Comparison of ENCODE assay signal across 9 cellular contexts in genomic region chr4:67746797-67747495, GRCh38. TPM values are rescaled to one million over a fixed set of nuclear protein-coding genes. Genes with fewer than 3 reads are reported as not detected.
DNase-seq lines count a peak whose midpoint lies in the region; ATAC-seq and TF ChIP-seq lines count a peak whose summit lies in the region.
"Had no signal": no experiment of that assay in that cellular context is flagged by ENCODE, and none has a peak within 500 bp of the region (broad histone marks: within the 10 kb centered on the region; RNA-seq: fewer than 3 reads in every experiment).

No MANE protein-coding gene starts in this region.

- H3K27me3 ChIP-seq in CD4-positive, CD25-positive, alpha-beta regulatory T cell (ENCODE audit: control insufficient read depth, insufficient read depth, low read length) = no peaks in the 10 kb centered on the region
- H3K27me3 ChIP-seq in adrenal gland (no peaks in the 10 kb centered on the region), uterus (no peaks in the 10 kb centered on the region)
- H3K27me3 ChIP-seq: SJCRH30 had no signal

- no peak overlapping the region for H3K27ac ChIP-seq in CD4-positive, CD25-positive, alpha-beta regulatory T cell (ENCODE audit: insufficient read depth, low read length, poor library complexity, severe bottlenecking)
- H3K27ac ChIP-seq in adrenal gland (peak overlapping the region in 1 of 5 donors; percentile 10), uterus (no peak overlapping the region)
- H3K27ac ChIP-seq: SJCRH30 had no signal

- intact Hi-C loops in adrenal gland (cut with DNase I) = no loop called here
- intact Hi-C loops in uterus (cut with DNase I; ENCODE audit: low total_unique reads) = no loop called here

- H3K27me3 Mint-ChIP-seq in CD4-positive, CD25-positive, alpha-beta regulatory T cell = no peaks in the 10 kb centered on the region

- DNase-seq in CD4-positive, CD25-positive, alpha-beta regulatory T cell = peak in 2 of 3 donors; percentile 36 to 59
- DNase-seq in Kasumi-1 (lab: John Stamatoyannopoulos, UW) (peak; percentile 85 to 88), adrenal gland (no peak), left kidney (ENCODE audit: low read depth, low spot score) (peak; percentile 39), uterus (no peak)
- DNase-seq in stimulated activated CD8-positive, alpha-beta memory T cell treated with anti-CD3 and anti-CD28 coated beads, Interleukin-4, amount 100 ng/mL, for 48 hours = no peak

- no peak overlapping the region for H3K4me3 ChIP-seq in CD4-positive, CD25-positive, alpha-beta regulatory T cell (ENCODE audit: low read depth, low read length)
- H3K4me3 ChIP-seq in adrenal gland (no peak overlapping the region), uterus (no peak overlapping the region)
- H3K4me3 ChIP-seq: SJCRH30 had no signal

- peaks cover 6% of the 10 kb centered on the region for H3K36me3 Mint-ChIP-seq in CD4-positive, CD25-positive, alpha-beta regulatory T cell

- peaks cover 0 to 2% (median 0%) of the 10 kb centered on the region in 7 donors for H3K9me3 Mint-ChIP-seq in CD4-positive, CD25-positive, alpha-beta regulatory T cell

- TF ChIP-seq CTCF in adrenal gland (IDR thresholded peaks at IDR 0.05) (peak; percentile 39 to 77 (median 64)), uterus (IDR thresholded peaks at IDR 0.05) (peak; percentile 4 to 60 (median 37))

- no peaks in the 10 kb centered on the region for H3K36me3 ChIP-seq in CD4-positive, CD25-positive, alpha-beta regulatory T cell (ENCODE audit: control insufficient read depth, insufficient read depth, low read length)
- H3K36me3 ChIP-seq in adrenal gland (replicated peaks in 1 of 2) (no peaks in the 10 kb centered on the region), uterus (no peaks in the 10 kb centered on the region)
- H3K36me3 ChIP-seq: SJCRH30 had no signal

- no peaks in the 10 kb centered on the region for H3K4me1 ChIP-seq in CD4-positive, CD25-positive, alpha-beta regulatory T cell (ENCODE audit: control insufficient read depth, insufficient read depth, low read length, poor library complexity, severe bottlenecking)
- H3K4me1 ChIP-seq in adrenal gland (replicated peaks in 1 of 2) = peaks cover 0 to 14% of the 10 kb centered on the region in 2 donors
- no peaks in the 10 kb centered on the region for H3K4me1 ChIP-seq in uterus

- no peak overlapping the region for H3K27ac Mint-ChIP-seq in CD4-positive, CD25-positive, alpha-beta regulatory T cell

- no peak overlapping the region for H3K4me3 Mint-ChIP-seq in CD4-positive, CD25-positive, alpha-beta regulatory T cell

- TF ChIP-seq POLR2A in adrenal gland (IDR thresholded peaks at IDR 0.05) (no peak), uterus (IDR thresholded peaks at IDR 0.05) (no peak)

- ATAC-seq in CD4-positive, CD25-positive, alpha-beta regulatory T cell (ENCODE audit: low read depth in 2 of 2) = peak in 1 of 2 donors; percentile 34
- ATAC-seq in GM18498 (IDR thresholded peaks at IDR 0.05; ENCODE audit: unreplicated experiment) (peak; percentile 51), GM18517 (IDR thresholded peaks at IDR 0.05; ENCODE audit: unreplicated experiment) (no peak)

- WGBS in adrenal gland, 4 donors = 46 to 52% (median 49%) methylated on average over 5 of the region's 5 CpGs

- H3K4me1 Mint-ChIP-seq in CD4-positive, CD25-positive, alpha-beta regulatory T cell = peaks cover 0 to 5% (median 3%) of the 10 kb centered on the region in 4 donors

- H3K9me3 ChIP-seq in CD4-positive, CD25-positive, alpha-beta regulatory T cell (ENCODE audit: control insufficient read depth in 2 of 2, low read length in 2 of 2) = no peaks in the 10 kb centered on the region
- H3K9me3 ChIP-seq in adrenal gland (replicated peaks in 1 of 3) (no peaks in the 10 kb centered on the region), uterus (no peaks in the 10 kb centered on the region)
- H3K9me3 ChIP-seq: SJCRH30 had no signal

RNA-seq across cellular contexts. Expression of gene GNRHR, which starts 7.2 kb away (rescaled TPM):
- not detected for total RNA-seq in CD4-positive, CD25-positive, alpha-beta regulatory T cell
- under 1 TPM in 2 of 4 donors, not detected in 2; 0.13 to 0.16 TPM for polyA plus RNA-seq in CD4-positive, CD25-positive, alpha-beta regulatory T cell
- total RNA-seq in adrenal gland (under 1 TPM in 2 of 8 donors, not detected in 6; 0.11 to 0.21 TPM), uterus (not detected)
- 1 to 10 TPM in 1 of 3 donors, not detected in 2; 1.8 TPM for polyA plus RNA-seq in adrenal gland
- total RNA-seq: SJCRH30 had no signal

RNA-seq across cellular contexts. Expression of gene UBA6, which starts 46.0 kb away (rescaled TPM):
- 64.1 TPM for total RNA-seq in CD4-positive, CD25-positive, alpha-beta regulatory T cell
- 10 to 100 TPM; 21.6 to 32.0 (median 28.7) TPM for polyA plus RNA-seq in CD4-positive, CD25-positive, alpha-beta regulatory T cell
- total RNA-seq in adrenal gland (10 to 100 TPM; 31.4 to 77.0 (median 44.9) TPM), uterus (100 to 1,000 TPM in 1 of 4 donors, 10 to 100 TPM in 3; 15.6 to 198 (median 67.3) TPM)
- polyA plus RNA-seq in adrenal gland = 10 to 100 TPM in 2 of 3 donors, 1 to 10 TPM in 1; 7.5 to 27.2 (median 11.7) TPM

Comparison
In these comparisons a context has a peak if more than half of its experiments do, and no peak if none do; other contexts are left out.
1. DNase-seq: peak in CD4-positive, CD25-positive, alpha-beta regulatory T cell (2 of 3), Kasumi-1 (2 of 2) and left kidney (single experiment); none in adrenal gland (0 of 7), uterus (0 of 2) and stimulated activated CD8-positive, alpha-beta memory T cell treated with anti-CD3 and anti-CD28 coated beads, Interleukin-4, amount 100 ng/mL, for 48 hours (single experiment).